10 cellular contexts compared by ENCODE assay signal in the genomic region with DNA sequence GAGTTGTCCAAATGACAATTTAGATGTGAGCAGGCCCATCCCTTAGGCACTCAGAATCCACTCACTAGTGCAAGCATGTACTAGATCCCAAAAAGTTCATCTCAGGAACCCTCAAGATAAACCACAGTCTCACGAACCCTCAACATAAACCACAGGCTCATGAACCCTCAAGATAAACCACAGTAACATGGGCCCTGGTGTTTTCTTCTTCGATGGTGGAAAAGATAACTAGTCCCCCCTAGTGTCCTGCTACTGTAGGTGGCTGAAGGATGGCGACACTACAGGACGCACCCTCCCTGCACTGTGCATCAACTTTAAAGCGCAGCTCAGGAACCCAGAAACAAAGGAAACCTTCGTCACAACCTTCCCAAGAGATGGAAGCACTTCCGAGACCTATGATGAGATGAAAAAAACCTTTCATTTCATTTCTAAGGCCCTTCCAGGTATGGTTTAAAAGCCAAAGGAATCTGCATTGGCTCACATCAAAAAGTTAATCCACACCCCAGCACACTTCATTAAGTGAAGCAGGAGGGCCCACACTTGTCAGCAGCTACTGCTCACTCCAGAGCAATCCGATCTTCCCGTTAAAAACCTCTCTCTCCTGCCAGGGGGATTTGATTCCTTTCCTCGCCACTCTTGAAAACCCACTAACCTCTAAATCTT. TPM values are rescaled to one million over a fixed set of nuclear protein-coding genes. Genes with fewer than 3 reads are reported as not detected.
DNase-seq lines count a peak whose midpoint lies in the region; ATAC-seq and TF ChIP-seq lines count a peak whose summit lies in the region.
"Had no signal": no experiment of that assay in that cellular context is flagged by ENCODE, and none has a peak within 500 bp of the region (broad histone marks: within the 10 kb centered on the region; RNA-seq: fewer than 3 reads in every experiment).

No MANE protein-coding gene starts in this region.

- H3K27me3 ChIP-seq in Panc1 (ENCODE audit: control insufficient read depth, insufficient read depth, low read length) (peaks cover 5% of the 10 kb centered on the region), iPS-18a (ENCODE audit: control insufficient read depth, insufficient read depth, low read length) (peaks cover 16% of the 10 kb centered on the region), thoracic aorta (replicated peaks; ENCODE audit: insufficient read depth) (no peaks in the 10 kb centered on the region)

- CTCF ChIA-PET in Panc1 (lab: Charles Lee), result no interaction called here

- H3K36me3 ChIP-seq in Panc1 (ENCODE audit: control insufficient read depth, insufficient read depth, low read length) (no peaks in the 10 kb centered on the region), iPS-18a (ENCODE audit: control insufficient read depth, low read depth, low read length) (no peaks in the 10 kb centered on the region), thoracic aorta (no peaks in the 10 kb centered on the region)

- H3K36me3 Mint-ChIP-seq in stimulated activated memory B cell treated with anti-CD40 and anti-IgM and Interleukin-4, amounts not matched to agents 10 μg/mL and 1 μg/mL and 100 μg/mL, for 72 hours, result no peaks in the 10 kb centered on the region
- peaks cover 2 to 3% of the 10 kb centered on the region in 2 donors for H3K36me3 Mint-ChIP-seq in activated T-cell treated with anti-CD3 and anti-CD28 coated beads, Interleukin-2, amount 50 U/mL, for 72 hours (ENCODE audit: insufficient read depth in 2 of 2)

- in situ Hi-C loops in Panc1 (cut with HindIII; ENCODE audit: low pct_unique_long_range_greater_than_20kb, low sequenced_read_pairs), result no loop called here

- intact Hi-C loops in Panc1 (cut with micrococcal nuclease; ENCODE audit: unreplicated experiment), result no loop called here

- POLR2A ChIA-PET in Panc1 (lab: Charles Lee), result no interaction called here

- H3K27ac ChIP-seq in Panc1 (ENCODE audit: low read length) (no peak overlapping the region), iPS-18a (ENCODE audit: low read length) (no peak overlapping the region), thoracic aorta (no peak overlapping the region)

- peaks cover 24% of the 10 kb centered on the region for H3K27me3 Mint-ChIP-seq in stimulated activated memory B cell treated with anti-CD40 and anti-IgM and Interleukin-4, amounts not matched to agents 10 μg/mL and 1 μg/mL and 100 μg/mL, for 72 hours
- peaks cover 56% of the 10 kb centered on the region for H3K27me3 Mint-ChIP-seq in activated T-cell treated with anti-CD3 and anti-CD28 coated beads, Interleukin-2, amount 50 U/mL, for 72 hours (ENCODE audit: low read depth)

- H3K27ac Mint-ChIP-seq in stimulated activated memory B cell treated with anti-CD40 and anti-IgM and Interleukin-4, amounts not matched to agents 10 μg/mL and 1 μg/mL and 100 μg/mL, for 72 hours, result no peak overlapping the region
- no peak overlapping the region for H3K27ac Mint-ChIP-seq in activated T-cell treated with anti-CD3 and anti-CD28 coated beads, Interleukin-2, amount 50 U/mL, for 72 hours

- H3K4me1 Mint-ChIP-seq in stimulated activated memory B cell treated with anti-CD40 and anti-IgM and Interleukin-4, amounts not matched to agents 10 μg/mL and 1 μg/mL and 100 μg/mL, for 72 hours, result peaks cover 41% of the 10 kb centered on the region
- H3K4me1 Mint-ChIP-seq in activated T-cell treated with anti-CD3 and anti-CD28 coated beads, Interleukin-2, amount 50 U/mL, for 72 hours (ENCODE audit: low read depth), result peaks cover 15% of the 10 kb centered on the region

- no peak overlapping the region for H3K4me3 Mint-ChIP-seq in stimulated activated memory B cell treated with anti-CD40 and anti-IgM and Interleukin-4, amounts not matched to agents 10 μg/mL and 1 μg/mL and 100 μg/mL, for 72 hours
- H3K4me3 Mint-ChIP-seq in activated T-cell treated with anti-CD3 and anti-CD28 coated beads, Interleukin-2, amount 50 U/mL, for 72 hours, result no peak overlapping the region

- H3K4me3 ChIP-seq in Panc1 (ENCODE audit: low read depth in 2 of 2, low read length in 2 of 2), result no peak overlapping the region
- peak overlapping the region; percentile 91 for H3K4me3 ChIP-seq in iPS-18a (ENCODE audit: low read length)
- H3K4me3 ChIP-seq in thoracic aorta, result peak overlapping the region; percentile 89

- peak overlapping the region; percentile 25 for H3K9ac ChIP-seq in iPS-18a (ENCODE audit: low read length)

- peak; percentile 30; the same call in 1 of the 2 replicates for TF ChIP-seq CTCF in Panc1 (IDR thresholded peaks at IDR 0.05)
- TF ChIP-seq CTCF in thoracic aorta (IDR thresholded peaks at IDR 0.05), result no peak

- no peaks in the 10 kb centered on the region for H3K9me3 Mint-ChIP-seq in stimulated activated memory B cell treated with anti-CD40 and anti-IgM and Interleukin-4, amounts not matched to agents 10 μg/mL and 1 μg/mL and 100 μg/mL, for 72 hours
- H3K9me3 Mint-ChIP-seq in activated T-cell treated with anti-CD3 and anti-CD28 coated beads, Interleukin-2, amount 50 U/mL, for 72 hours, result no peaks in the 10 kb centered on the region

- no peak for ATAC-seq in Panc1
- ATAC-seq in thoracic aorta (ENCODE audit: insufficient number of reproducible peaks, low FRiP score, low read depth), result no peak
- no peak for ATAC-seq in stimulated activated memory B cell treated with anti-CD40 and anti-IgM and Interleukin-4, amounts not matched to agents 10 μg/mL and 1 μg/mL and 100 μg/mL, for 72 hours
- no peak for ATAC-seq in activated T-cell treated with anti-CD3 and anti-CD28 coated beads, Interleukin-2, amount 50 U/mL, for 72 hours (replicated peaks in 1 of 2)

- peak; percentile 40 for DNase-seq in NCI-H510A treated with DMSO at 0.1 percent for 48 hours (lab: John Stamatoyannopoulos, UW)
- no peak for DNase-seq in NCI-H510A (lab: John Stamatoyannopoulos, UW)
- DNase-seq in Panc1 (ENCODE audit: low read depth, low spot score), result no peak
- no peak for DNase-seq in thoracic aorta (ENCODE audit: low spot score)
- DNase-seq in occipital lobe (lab: John Stamatoyannopoulos, UW), result no peak
- no peak for DNase-seq in activated T-cell treated with anti-CD3 and anti-CD28 coated beads, Interleukin-2, amount 50 U/mL, for 72 hours
- DNase-seq: GOT3 had no signal

- H3K9me3 ChIP-seq in Panc1 (ENCODE audit: control insufficient read depth, insufficient read depth, low read depth, low read length) (no peaks in the 10 kb centered on the region), iPS-18a (ENCODE audit: control insufficient read depth, low read depth, low read length) (no peaks in the 10 kb centered on the region), thoracic aorta (no peaks in the 10 kb centered on the region)
- H3K9me3 ChIP-seq: Caco-2 had no signal

- H3K4me1 ChIP-seq in Panc1 (ENCODE audit: control insufficient read depth, insufficient read depth, low read length) (peaks cover 5% of the 10 kb centered on the region), iPS-18a (ENCODE audit: control insufficient read depth, low read depth, low read length) (peaks cover 36% of the 10 kb centered on the region), thoracic aorta (ENCODE audit: control insufficient read depth in 1 of 2, low read depth in 2 of 2) (peaks cover 0 to 22% of the 10 kb centered on the region in 2 donors)
- H3K4me1 ChIP-seq: Caco-2 had no signal

- no TSS peak for BruUV-seq in Panc1 (replicated peaks; lab: Mats Ljungman, UMichigan)

RNA-seq across cellular contexts. Expression of a gene that starts 2.4 kb away (rescaled TPM):
- 2.5 TPM for total RNA-seq in Panc1 (2021; ENCODE audit: unreplicated experiment)
- 1.3 TPM for polyA plus RNA-seq in Panc1 (2012; ENCODE audit: insufficient read length)
- 10 to 100 TPM; 29.5 to 42.1 TPM for total RNA-seq in thoracic aorta
- total RNA-seq in occipital lobe, result 37.3 TPM
- 1 to 10 TPM in 1 of 2 donors, under 1 TPM in 1; 0.82 to 3.6 TPM for total RNA-seq in activated T-cell treated with anti-CD3 and anti-CD28 coated beads, Interleukin-2, amount 50 U/mL, for 72 hours

Comparison
In these comparisons a context has a peak if more than half of its experiments do, and no peak if none do; other contexts are left out.
1. H3K4me3 ChIP-seq: peak in iPS-18a (single experiment) and thoracic aorta (single experiment); none in Panc1 (0 of 2).